Comparison of ENCODE assay signal across 24 cellular contexts in the genomic region with DNA sequence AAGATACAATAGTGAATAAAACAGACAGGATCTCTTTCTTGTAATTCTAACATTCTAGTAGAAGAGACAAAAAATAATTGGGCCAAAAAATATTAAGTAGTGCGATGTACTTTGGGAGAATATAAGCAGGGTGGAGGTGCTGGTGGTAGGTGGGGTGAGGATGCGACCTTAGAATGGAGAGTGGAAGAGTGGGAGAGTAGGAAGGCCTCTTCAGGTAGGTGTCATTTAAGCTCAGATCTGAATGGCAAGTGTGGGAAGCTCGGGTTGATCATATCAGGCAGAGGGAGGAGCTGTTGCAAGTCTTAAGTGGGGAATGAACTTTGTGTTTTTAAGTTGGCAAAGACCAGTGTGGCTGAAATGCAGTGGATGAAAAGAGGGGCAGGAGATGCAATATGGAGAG. TPM values are rescaled to one million over a fixed set of nuclear protein-coding genes. Genes with fewer than 3 reads are reported as not detected.
A peak's percentile ranks its signal among the peaks of the same experiment; 100 is the strongest.
DNase-seq lines count a peak whose midpoint lies in the region; ATAC-seq, FAIRE-seq and TF ChIP-seq lines count a peak whose summit lies in the region.
"Had no signal": no experiment of that assay in that cellular context is flagged by ENCODE, and none has a peak within 500 bp of the region (broad histone marks: within the 10 kb centered on the region; RNA-seq: fewer than 3 reads in every experiment).

No MANE protein-coding gene starts in this region.

- DNase-seq in HL-60 (ENCODE audit: low read depth in 1 of 2, low spot score in 1 of 2) (no peak), mesendoderm (peak; percentile 45), small intestine (peak; percentile 19), Peyer's patch (no peak), T-cell (no peak)
- no peak for DNase-seq in stimulated activated CD4-positive, alpha-beta T cell treated with anti-CD3 and anti-CD28 coated beads, Interleukin-4, amount 100 ng/mL, for 1 hour
- DNase-seq: CD8-positive, alpha-beta memory T cell; DMS 273 treated with DMSO at 0.1 percent for 48 hours; DMS79; EL; GDM1; GOT3; HCEC 1CT; IMR-90; MM.1S; NCI-H2029; NCI-H2227 treated with DMSO at 0.1 percent for 48 hours; NCI-H526 treated with DMSO at 0.1 percent for 48 hours; SHP77 had no signal

- no peak overlapping the region for H3K23ac ChIP-seq in mesendoderm (ENCODE audit: low read length)

- H3K9me3 Mint-ChIP-seq in T-cell = no peaks in the 10 kb centered on the region
- H3K9me3 Mint-ChIP-seq: CD8-positive, alpha-beta memory T cell had no signal

- H3K4me1 Mint-ChIP-seq in T-cell = peaks cover 17 to 28% (median 20%) of the 10 kb centered on the region in 3 donors

- no peak overlapping the region for H3K56ac ChIP-seq in mesendoderm (ENCODE audit: low read length)

- no peak overlapping the region for H3K4me2 ChIP-seq in mesendoderm (ENCODE audit: low read length)
- H3K4me2 ChIP-seq: KMS-11 had no signal

- H3K9me3 ChIP-seq in HEK293 (ENCODE audit: control insufficient read depth, insufficient read depth, low read depth, low read length) (no peaks in the 10 kb centered on the region), small intestine (ENCODE audit: control insufficient read depth, low read depth) (no peaks in the 10 kb centered on the region), Peyer's patch (no peaks in the 10 kb centered on the region)

- CTCF ChIA-PET in HEK293 (lab: Yijun Ruan, JAX) (no interaction called here), T-cell (lab: Charles Lee) (no interaction called here)

- no peak for ATAC-seq in T-cell (replicated peaks in 1 of 4)
- ATAC-seq: GM12878 had no signal

- peaks cover 10% of the 10 kb centered on the region for H3K79me2 ChIP-seq in mesendoderm (ENCODE audit: control insufficient read depth, insufficient read depth, low read length)

- FAIRE-seq in small intestine (lab: Jason Lieb, UNC) = no peak
- FAIRE-seq: GM12878 had no signal

- H3K4me3 Mint-ChIP-seq in T-cell = no peak overlapping the region

- H2BK5ac ChIP-seq in mesendoderm (ENCODE audit: low read length) = no peak overlapping the region

- H3K79me1 ChIP-seq in mesendoderm (ENCODE audit: low read length) = no peaks in the 10 kb centered on the region

- H3K4me1 ChIP-seq in HEK293 (ENCODE audit: control insufficient read depth, insufficient read depth, low read length) (0 out of 2 replicates have a peak, but pooled peaks cover 3% of the 10 kb centered on the region), mesendoderm (ENCODE audit: control insufficient read depth, low read depth, low read length) (peaks cover 3% of the 10 kb centered on the region), small intestine (ENCODE audit: control insufficient read depth in 2 of 2, insufficient read depth in 1 of 2, low read depth in 1 of 2, low read length in 1 of 2) (peaks cover 0 to 9% of the 10 kb centered on the region in 2 donors), Peyer's patch (peaks cover 0 to 11% (median 0%) of the 10 kb centered on the region in 4 donors)

- no peak overlapping the region for H3K27ac Mint-ChIP-seq in T-cell

- no peak overlapping the region for H4K5ac ChIP-seq in mesendoderm (ENCODE audit: low read length)

- POLR2A ChIA-PET in HEK293 (lab: Yijun Ruan, JAX) = no interaction called here
- POLR2A ChIA-PET in T-cell (lab: Charles Lee) = no interaction called here

- H3K9ac ChIP-seq in mesendoderm (ENCODE audit: low read length) = no peak overlapping the region
- H3K9ac ChIP-seq: KMS-11 had no signal

- no peaks in the 10 kb centered on the region for H3K27me3 ChIP-seq in HL-60 (ENCODE audit: insufficient read depth, poor library complexity, severe bottlenecking)
- no peaks in the 10 kb centered on the region for H3K27me3 ChIP-seq in mesendoderm (ENCODE audit: insufficient read depth, low read length, poor library complexity)
- H3K27me3 ChIP-seq in small intestine (ENCODE audit: control insufficient read depth in 2 of 2, insufficient read depth in 2 of 2, low read length in 2 of 2) = no peaks in the 10 kb centered on the region
- no peaks in the 10 kb centered on the region for H3K27me3 ChIP-seq in Peyer's patch

- no peak for TF ChIP-seq CTCF in HEK293 (tag by site-specific recombination; IDR thresholded peaks at IDR 0.05)
- TF ChIP-seq CTCF in HL-60 (IDR thresholded peaks at IDR 0.05; ENCODE audit: insufficient read depth, low read length) = no peak
- no peak for TF ChIP-seq CTCF in Peyer's patch (IDR thresholded peaks at IDR 0.05)

- no peak overlapping the region for H3K4me3 ChIP-seq in HEK293 (ENCODE audit: low read depth, low read length)
- no peak overlapping the region for H3K4me3 ChIP-seq in HL-60 (replicated peaks; ENCODE audit: insufficient read depth, low read length)
- no peak overlapping the region for H3K4me3 ChIP-seq in mesendoderm (ENCODE audit: low read length)
- no peak overlapping the region for H3K4me3 ChIP-seq in small intestine (ENCODE audit: low read depth in 1 of 2, low read length in 2 of 2)
- H3K4me3 ChIP-seq in Peyer's patch = no peak overlapping the region
- H3K4me3 ChIP-seq: GM12878 had no signal

- no peak overlapping the region for H3K4ac ChIP-seq in mesendoderm (ENCODE audit: low read depth, low read length)

- no peaks in the 10 kb centered on the region for H3K36me3 Mint-ChIP-seq in T-cell

- no peak overlapping the region for H2BK120ac ChIP-seq in mesendoderm (ENCODE audit: low read depth, low read length)

- no peak overlapping the region for H4K8ac ChIP-seq in mesendoderm (ENCODE audit: low read depth, low read length)

- no peaks in the 10 kb centered on the region for H3K36me3 ChIP-seq in HEK293 (ENCODE audit: control insufficient read depth in 2 of 2, insufficient read depth in 1 of 2, low read length in 2 of 2)
- H3K36me3 ChIP-seq in mesendoderm (ENCODE audit: control insufficient read depth, insufficient read depth, low read length) = no peaks in the 10 kb centered on the region
- H3K36me3 ChIP-seq in small intestine (ENCODE audit: control insufficient read depth in 2 of 2, insufficient read depth in 2 of 2, low read length in 2 of 2) = no peaks in the 10 kb centered on the region
- no peaks in the 10 kb centered on the region for H3K36me3 ChIP-seq in Peyer's patch

- H3K18ac ChIP-seq in mesendoderm (ENCODE audit: low read length) = no peak overlapping the region

- no peaks in the 10 kb centered on the region for H3K27me3 Mint-ChIP-seq in T-cell

- no peak for TF ChIP-seq POLR2A in Peyer's patch (IDR thresholded peaks at IDR 0.05)

- H2BK15ac ChIP-seq in mesendoderm (replicated peaks; ENCODE audit: low read depth) = no peak overlapping the region

- no peak overlapping the region for H2AK5ac ChIP-seq in mesendoderm (ENCODE audit: low read length)

- WGBS in mesendoderm (ENCODE audit: extremely low coverage, insufficient coverage, low lambda C conversion rate) = no CpG with 5 or more reads among the region's 3 CpGs
- 59 to 72% (median 66%) methylated on average over 3 of the region's 3 CpGs for WGBS in small intestine, 3 donors

- no peak overlapping the region for H3K27ac ChIP-seq in HEK293 (ENCODE audit: extremely low read depth, low read depth, low read length)
- H3K27ac ChIP-seq in HL-60 (replicated peaks) = peak overlapping the region; percentile 76
- H3K27ac ChIP-seq in mesendoderm (ENCODE audit: low read depth, low read length) = no peak overlapping the region
- H3K27ac ChIP-seq in small intestine (ENCODE audit: low read depth in 1 of 2, low read length in 1 of 2) = no peak overlapping the region
- H3K27ac ChIP-seq in Peyer's patch = no peak overlapping the region
- H3K27ac ChIP-seq: C4-2B, KMS-11, RWPE1 had no signal

TF ChIP-seq in HEK293, 187 proteins besides CTCF, POLR2A, EP300 and RAD21:
- TF ChIP-seq ZFHX2 (tag by site-specific recombination; conservative IDR thresholded peaks at IDR 0.05) = peak; percentile 63
- TF ChIP-seq YY2 (tag by site-specific recombination; IDR thresholded peaks at IDR 0.05) = no peak
- peak; percentile 82 for TF ChIP-seq EGR2 (tag by site-specific recombination; IDR thresholded peaks at IDR 0.05; ENCODE audit: low read depth)
- TF ChIP-seq ZFP69B (tag by site-specific recombination; IDR thresholded peaks at IDR 0.05) = peak; percentile 68; the same call in 1 of the 2 replicates
- TF ChIP-seq ZNF23 (tag by site-specific recombination; IDR thresholded peaks at IDR 0.05; ENCODE audit: borderline replicate concordance) = no peak

RNA-seq across cellular contexts. Expression of a gene that starts 3.8 kb away (rescaled TPM):
- polyA plus RNA-seq in mesendoderm (2013, experiment 1 of 2) = 55.0 TPM
- 57.9 TPM for polyA plus RNA-seq in mesendoderm (2013, experiment 2 of 2)
- polyA plus RNA-seq in small intestine = 10 to 100 TPM; 41.9 to 58.4 (median 49.0) TPM
- 100 to 1,000 TPM in 1 of 4 donors, 10 to 100 TPM in 3; 52.0 to 109 (median 60.7) TPM for total RNA-seq in Peyer's patch
- total RNA-seq in T-cell = 100 to 1,000 TPM in 2 of 5 donors, 10 to 100 TPM in 3; 45.0 to 268 (median 52.1) TPM

RNA-seq across cellular contexts. Expression of a gene that starts 34.4 kb away (rescaled TPM):
- polyA plus RNA-seq in mesendoderm (2013, experiment 1 of 2) = 0.55 TPM
- polyA plus RNA-seq in mesendoderm (2013, experiment 2 of 2) = 0.80 TPM
- 10 to 100 TPM in 1 of 3 donors, 1 to 10 TPM in 2; 1.7 to 38.2 (median 6.2) TPM for polyA plus RNA-seq in small intestine
- total RNA-seq in Peyer's patch (10 to 100 TPM in 2 of 4 donors, 1 to 10 TPM in 1, not detected in 1; 7.2 to 13.3 (median 12.9) TPM), T-cell (1 to 10 TPM; 1.4 to 2.9 (median 1.6) TPM)
- total RNA-seq: IMR-90 had no signal

Comparison
In these comparisons a context has a peak if more than half of its experiments do, and no peak if none do; other contexts are left out.
1. DNase-seq: peak in mesendoderm (single experiment) and small intestine (single experiment); none in HL-60 (0 of 2), stimulated activated CD4-positive, alpha-beta T cell treated with anti-CD3 and anti-CD28 coated beads, Interleukin-4, amount 100 ng/mL, for 1 hour (single experiment), Peyer's patch (0 of 3) and T-cell (0 of 34).